Comparison of ENCODE assay signal across 35 cellular contexts in genomic region chr14:62882967-62883366, GRCh38.
"Had no signal": no experiment of that assay in that cellular context is flagged by ENCODE, and none has a peak within 500 bp of the region (broad histone marks: within the 10 kb centered on the region; RNA-seq: fewer than 3 reads in every experiment).

No MANE protein-coding gene starts in this region.

- H3K9me3 ChIP-seq: MG63 had no signal

- DNase-seq: Karpas-422, Kasumi-1, MG63, MM.1S, MV-4-11, NCI-H1048, NCI-H1092, NCI-H1092 treated with DMSO at 0.1 percent for 48 hours, NCI-H1105, NCI-H1105 treated with DMSO at 0.1 percent for 48 hours, NCI-H1417, NCI-H1417 treated with DMSO at 0.1 percent for 48 hours, NCI-H1436, NCI-H1436 treated with DMSO at 0.1 percent for 48 hours, NCI-H146, NCI-H1694, NCI-H1694 treated with DMSO at 0.1 percent for 48 hours, NCI-H187, NCI-H187 treated with DMSO at 0.1 percent for 48 hours, NCI-H1930, NCI-H2029, NCI-H2029 treated with DMSO at 0.1 percent for 48 hours, NCI-H2081, NCI-H2081 treated with DMSO at 0.1 percent for 48 hours, NCI-H2107, NCI-H2171, NCI-H2171 treated with DMSO at 0.1 percent for 48 hours, NCI-H2227 treated with DMSO at 0.1 percent for 48 hours, NCI-H226, NCI-H345, NCI-H446, NCI-H446 treated with DMSO at 0.1 percent for 48 hours, NCI-H510A, NCI-H510A treated with DMSO at 0.1 percent for 48 hours had no signal

- H3K27me3 ChIP-seq: MG63 had no signal

- H3K36me3 ChIP-seq: MG63 had no signal

- H3K4me2 ChIP-seq: KMS-11 had no signal

- H3K27ac ChIP-seq: KMS-11 had no signal

- H3K4me3 ChIP-seq: MG63 had no signal

- H3K9ac ChIP-seq: KMS-11 had no signal
